ENCODE assay signal across 1 cellular context in genomic region chr19:33521480-33522370, GRCh38.
TF ChIP-seq lines count a peak whose summit lies in the region.

Gene PEPD (minus strand): TSS chr19:33521791. CDS start chr19:33521760, 31 bp downstream.

TF ChIP-seq in K562, 482 proteins besides CTCF, POLR2A, EP300 and RAD21 (continued from another document and continues in another):
- TF ChIP-seq KLF16 (IDR thresholded peaks at IDR 0.05) (no peak), RNF2 (IDR thresholded peaks at IDR 0.05) (peak; percentile 48; the same call in 1 of the 2 replicates), ATF3 (IDR thresholded peaks at IDR 0.05) (0 out of 2 replicates have a peak, but pooled peaks have one; percentile 9), ATF3 (CRISPR knock-in tag; conservative IDR thresholded peaks at IDR 0.05) (no peak), RFX1 (IDR thresholded peaks at IDR 0.05) (no peak), HCFC1 (IDR thresholded peaks at IDR 0.05; ENCODE audit: low read depth, low read length) (peak; percentile 69), ZNF174 (CRISPR knock-in tag; IDR thresholded peaks at IDR 0.05) (no peak), LARP7 (IDR thresholded peaks at IDR 0.05) (no peak), JUN (IDR thresholded peaks at IDR 0.05; ENCODE audit: borderline replicate concordance, low read depth, low read length) (no peak), JUN (CRISPR knock-in tag; IDR thresholded peaks at IDR 0.05; ENCODE audit: borderline replicate concordance) (no peak), ZKSCAN1 (IDR thresholded peaks at IDR 0.05; ENCODE audit: low read depth, low read length) (peak; percentile 76), BHLHE40 (IDR thresholded peaks at IDR 0.05; ENCODE audit: low read length) (peak; percentile 92), USF2 (CRISPR knock-in tag; IDR thresholded peaks at IDR 0.05) (peak; percentile 97), E4F1 (CRISPR knock-in tag; IDR thresholded peaks at IDR 0.05; ENCODE audit: borderline replicate concordance) (no peak), GABPB1 (CRISPR knock-in tag; IDR thresholded peaks at IDR 0.05) (peak; percentile 38; the same call in 1 of the 2 replicates), KHSRP (IDR thresholded peaks at IDR 0.05) (no peak), NONO (IDR thresholded peaks at IDR 0.05; ENCODE audit: low read depth in 2 of 2, low read length in 1 of 2) (peak in 1 of 2 experiments; percentile 86; a peak in 2 of 4 replicates), CXXC5 (CRISPR knock-in tag; IDR thresholded peaks at IDR 0.05) (peak; percentile 63), KDM2B (CRISPR knock-in tag; IDR thresholded peaks at IDR 0.05) (0 out of 2 replicates have a peak, but pooled peaks have one; percentile 40), ZNF395 (CRISPR knock-in tag; IDR thresholded peaks at IDR 0.05) (peak; percentile 79), HDAC2 (IDR thresholded peaks at IDR 0.05) (peak; percentile 64; the same call in 1 of the 2 replicates), PHF20 (IDR thresholded peaks at IDR 0.05; ENCODE audit: partially characterized antibody) (peak; percentile 97), POLR2G (IDR thresholded peaks at IDR 0.05; ENCODE audit: low read depth, low read length) (peak; percentile 95), CTBP1 (IDR thresholded peaks at IDR 0.05; ENCODE audit: borderline replicate concordance) (peak; percentile 40; the same call in 1 of the 2 replicates), POLR2AphosphoS5 (IDR thresholded peaks at IDR 0.05; ENCODE audit: control insufficient read depth, insufficient read depth, low read depth, low read length) (peak; percentile 43; the same call in 1 of the 2 replicates), SLC30A9 (CRISPR knock-in tag; IDR thresholded peaks at IDR 0.05) (no peak), SIN3A (IDR thresholded peaks at IDR 0.05; ENCODE audit: borderline replicate concordance in 2 of 2, control insufficient read depth in 1 of 2, low read depth in 2 of 2, low read length in 2 of 2) (peak; percentile 81 to 99; a peak in 3 of 4 replicates), MAZ (CRISPR knock-in tag; conservative IDR thresholded peaks at IDR 0.05 in 1 of 2, IDR thresholded peaks at IDR 0.05 in 1 of 2) (peak; percentile 65 to 70; a peak in 2 of 4 replicates), YY1 (IDR thresholded peaks at IDR 0.05; ENCODE audit: borderline replicate concordance in 1 of 3, control insufficient read depth in 1 of 3, extremely low read depth in 1 of 3, insufficient read depth in 3 of 3, insufficient read length in 1 of 3, insufficient replicate concordance in 2 of 3, low read depth in 1 of 3, low read length in 2 of 3) (peak; percentile 82 to 97 (median 96)), KDM5B (IDR thresholded peaks at IDR 0.05; ENCODE audit: insufficient replicate concordance, low read depth, low read length) (peak; percentile 66), RBM14 (IDR thresholded peaks at IDR 0.05; ENCODE audit: borderline replicate concordance, insufficient read depth, low read depth, low read length) (0 out of 2 replicates have a peak, but pooled peaks have one; percentile 21), C11orf30 (IDR thresholded peaks at IDR 0.05; ENCODE audit: low read depth) (peak; percentile 100), HDAC1 (IDR thresholded peaks at IDR 0.05) (peak; percentile 84 to 99; a peak in 3 of 4 replicates), SAP30 (IDR thresholded peaks at IDR 0.05; ENCODE audit: borderline replicate concordance, insufficient read depth, low read depth, low read length, poor library complexity, severe bottlenecking) (peak; percentile 96), ZFX (CRISPR knock-in tag; IDR thresholded peaks at IDR 0.05) (0 out of 2 replicates have a peak, but pooled peaks have one; percentile 34), HNRNPL (IDR thresholded peaks at IDR 0.05; ENCODE audit: low read depth, low read length) (peak; percentile 54; the same call in 1 of the 2 replicates), MXD1 (CRISPR knock-in tag; IDR thresholded peaks at IDR 0.05; ENCODE audit: borderline replicate concordance, poor library complexity, severe bottlenecking) (peak; percentile 80), TBP (optimal IDR thresholded peaks at IDR 0.05; ENCODE audit: low read depth, low read length) (peak; percentile 87), CREM (IDR thresholded peaks at IDR 0.05; ENCODE audit: low read depth) (peak; percentile 53), SETDB1 (IDR thresholded peaks at IDR 0.05; ENCODE audit: low read length) (peak; percentile 35), ZNF311 (CRISPR knock-in tag; IDR thresholded peaks at IDR 0.05) (no peak), ZBTB2 (IDR thresholded peaks at IDR 0.05) (no peak)
- TF ChIP-seq, protein P1, sequence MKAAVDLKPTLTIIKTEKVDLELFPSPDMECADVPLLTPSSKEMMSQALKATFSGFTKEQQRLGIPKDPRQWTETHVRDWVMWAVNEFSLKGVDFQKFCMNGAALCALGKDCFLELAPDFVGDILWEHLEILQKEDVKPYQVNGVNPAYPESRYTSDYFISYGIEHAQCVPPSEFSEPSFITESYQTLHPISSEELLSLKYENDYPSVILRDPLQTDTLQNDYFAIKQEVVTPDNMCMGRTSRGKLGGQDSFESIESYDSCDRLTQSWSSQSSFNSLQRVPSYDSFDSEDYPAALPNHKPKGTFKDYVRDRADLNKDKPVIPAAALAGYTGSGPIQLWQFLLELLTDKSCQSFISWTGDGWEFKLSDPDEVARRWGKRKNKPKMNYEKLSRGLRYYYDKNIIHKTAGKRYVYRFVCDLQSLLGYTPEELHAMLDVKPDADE (conservative IDR thresholded peaks at IDR 0.05; ENCODE audit: control insufficient read depth, low read depth, low read length) = peak; percentile 94
- TF ChIP-seq, protein P2, sequence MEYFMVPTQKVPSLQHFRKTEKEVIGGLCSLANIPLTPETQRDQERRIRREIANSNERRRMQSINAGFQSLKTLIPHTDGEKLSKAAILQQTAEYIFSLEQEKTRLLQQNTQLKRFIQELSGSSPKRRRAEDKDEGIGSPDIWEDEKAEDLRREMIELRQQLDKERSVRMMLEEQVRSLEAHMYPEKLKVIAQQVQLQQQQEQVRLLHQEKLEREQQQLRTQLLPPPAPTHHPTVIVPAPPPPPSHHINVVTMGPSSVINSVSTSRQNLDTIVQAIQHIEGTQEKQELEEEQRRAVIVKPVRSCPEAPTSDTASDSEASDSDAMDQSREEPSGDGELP (CRISPR knock-in tag; IDR thresholded peaks at IDR 0.05; ENCODE audit: borderline replicate concordance) = peak; percentile 96
- TF ChIP-seq, protein P3, sequence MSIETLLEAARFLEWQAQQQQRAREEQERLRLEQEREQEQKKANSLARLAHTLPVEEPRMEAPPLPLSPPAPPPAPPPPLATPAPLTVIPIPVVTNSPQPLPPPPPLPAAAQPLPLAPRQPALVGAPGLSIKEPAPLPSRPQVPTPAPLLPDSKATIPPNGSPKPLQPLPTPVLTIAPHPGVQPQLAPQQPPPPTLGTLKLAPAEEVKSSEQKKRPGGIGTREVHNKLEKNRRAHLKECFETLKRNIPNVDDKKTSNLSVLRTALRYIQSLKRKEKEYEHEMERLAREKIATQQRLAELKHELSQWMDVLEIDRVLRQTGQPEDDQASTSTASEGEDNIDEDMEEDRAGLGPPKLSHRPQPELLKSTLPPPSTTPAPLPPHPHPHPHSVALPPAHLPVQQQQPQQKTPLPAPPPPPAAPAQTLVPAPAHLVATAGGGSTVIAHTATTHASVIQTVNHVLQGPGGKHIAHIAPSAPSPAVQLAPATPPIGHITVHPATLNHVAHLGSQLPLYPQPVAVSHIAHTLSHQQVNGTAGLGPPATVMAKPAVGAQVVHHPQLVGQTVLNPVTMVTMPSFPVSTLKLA (conservative IDR thresholded peaks at IDR 0.05) = peak; percentile 38 to 85; a peak in 3 of 4 replicates
- TF ChIP-seq, protein P4, sequence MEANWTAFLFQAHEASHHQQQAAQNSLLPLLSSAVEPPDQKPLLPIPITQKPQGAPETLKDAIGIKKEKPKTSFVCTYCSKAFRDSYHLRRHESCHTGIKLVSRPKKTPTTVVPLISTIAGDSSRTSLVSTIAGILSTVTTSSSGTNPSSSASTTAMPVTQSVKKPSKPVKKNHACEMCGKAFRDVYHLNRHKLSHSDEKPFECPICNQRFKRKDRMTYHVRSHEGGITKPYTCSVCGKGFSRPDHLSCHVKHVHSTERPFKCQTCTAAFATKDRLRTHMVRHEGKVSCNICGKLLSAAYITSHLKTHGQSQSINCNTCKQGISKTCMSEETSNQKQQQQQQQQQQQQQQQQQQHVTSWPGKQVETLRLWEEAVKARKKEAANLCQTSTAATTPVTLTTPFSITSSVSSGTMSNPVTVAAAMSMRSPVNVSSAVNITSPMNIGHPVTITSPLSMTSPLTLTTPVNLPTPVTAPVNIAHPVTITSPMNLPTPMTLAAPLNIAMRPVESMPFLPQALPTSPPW (CRISPR knock-in tag; IDR thresholded peaks at IDR 0.05) = peak; percentile 78
- TF ChIP-seq, protein P5, sequence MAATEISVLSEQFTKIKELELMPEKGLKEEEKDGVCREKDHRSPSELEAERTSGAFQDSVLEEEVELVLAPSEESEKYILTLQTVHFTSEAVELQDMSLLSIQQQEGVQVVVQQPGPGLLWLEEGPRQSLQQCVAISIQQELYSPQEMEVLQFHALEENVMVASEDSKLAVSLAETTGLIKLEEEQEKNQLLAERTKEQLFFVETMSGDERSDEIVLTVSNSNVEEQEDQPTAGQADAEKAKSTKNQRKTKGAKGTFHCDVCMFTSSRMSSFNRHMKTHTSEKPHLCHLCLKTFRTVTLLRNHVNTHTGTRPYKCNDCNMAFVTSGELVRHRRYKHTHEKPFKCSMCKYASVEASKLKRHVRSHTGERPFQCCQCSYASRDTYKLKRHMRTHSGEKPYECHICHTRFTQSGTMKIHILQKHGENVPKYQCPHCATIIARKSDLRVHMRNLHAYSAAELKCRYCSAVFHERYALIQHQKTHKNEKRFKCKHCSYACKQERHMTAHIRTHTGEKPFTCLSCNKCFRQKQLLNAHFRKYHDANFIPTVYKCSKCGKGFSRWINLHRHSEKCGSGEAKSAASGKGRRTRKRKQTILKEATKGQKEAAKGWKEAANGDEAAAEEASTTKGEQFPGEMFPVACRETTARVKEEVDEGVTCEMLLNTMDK (IDR thresholded peaks at IDR 0.05; ENCODE audit: borderline replicate concordance, insufficient read depth, low read depth, low read length, poor library complexity, severe bottlenecking) = peak; percentile 6
- TF ChIP-seq, protein P6, sequence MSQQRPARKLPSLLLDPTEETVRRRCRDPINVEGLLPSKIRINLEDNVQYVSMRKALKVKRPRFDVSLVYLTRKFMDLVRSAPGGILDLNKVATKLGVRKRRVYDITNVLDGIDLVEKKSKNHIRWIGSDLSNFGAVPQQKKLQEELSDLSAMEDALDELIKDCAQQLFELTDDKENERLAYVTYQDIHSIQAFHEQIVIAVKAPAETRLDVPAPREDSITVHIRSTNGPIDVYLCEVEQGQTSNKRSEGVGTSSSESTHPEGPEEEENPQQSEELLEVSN (IDR thresholded peaks at IDR 0.05; ENCODE audit: borderline replicate concordance in 1 of 2, extremely low read depth in 1 of 2, insufficient read depth in 1 of 2, insufficient read length in 1 of 2, low read depth in 1 of 2, low read length in 1 of 2, poor library complexity in 1 of 2, severe bottlenecking in 1 of 2) = peak in 1 of 2 experiments; percentile 72
